ENCODE assay signal across 16 cellular contexts in the genomic region with DNA sequence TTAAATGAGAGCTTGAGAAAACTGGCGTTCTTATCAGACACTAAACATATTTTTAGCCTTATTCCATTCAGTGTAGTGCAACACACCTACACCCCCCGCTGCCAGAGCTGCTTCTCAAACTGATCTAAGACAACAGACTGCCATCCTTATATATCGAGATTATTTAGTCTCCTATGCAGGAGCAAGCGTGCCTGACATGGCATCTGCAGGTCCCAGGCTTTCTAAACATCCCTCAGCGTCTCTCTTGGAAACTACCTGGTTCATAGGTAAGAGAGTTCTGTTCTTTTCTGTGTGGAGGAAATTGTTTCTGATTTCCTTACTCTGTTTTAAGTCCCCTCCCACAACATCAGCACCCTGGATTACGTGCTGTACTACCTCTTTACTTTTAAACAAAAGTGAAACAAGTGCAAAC.
DNase-seq lines count a peak whose midpoint lies in the region; ATAC-seq and TF ChIP-seq lines count a peak whose summit lies in the region.
"Had no signal": no experiment of that assay in that cellular context is flagged by ENCODE, and none has a peak within 500 bp of the region (broad histone marks: within the 10 kb centered on the region; RNA-seq: fewer than 3 reads in every experiment).

No MANE protein-coding gene starts in this region.

- H3K4me1 Mint-ChIP-seq in Calu3 (ENCODE audit: low read depth, unreplicated experiment), result peaks cover 37% of the 10 kb centered on the region
- peaks cover 20% of the 10 kb centered on the region for H3K4me1 Mint-ChIP-seq in nephron
- no peaks in the 10 kb centered on the region for H3K4me1 Mint-ChIP-seq in stimulated activated memory B cell treated with anti-CD40 and anti-IgM and Interleukin-4, amounts not matched to agents 10 μg/mL and 1 μg/mL and 100 μg/mL, for 72 hours

- H3K36me3 ChIP-seq in colonic mucosa (no peaks in the 10 kb centered on the region), Karpas-422 (ENCODE audit: insufficient read depth, low read length) (no peaks in the 10 kb centered on the region), WERI-Rb-1 (no peaks in the 10 kb centered on the region)
- H3K36me3 ChIP-seq: heart right ventricle, SJCRH30 had no signal

- TF ChIP-seq CTCF in Calu3 (IDR thresholded peaks at IDR 0.05; ENCODE audit: unreplicated experiment) (no peak), colonic mucosa (IDR thresholded peaks at IDR 0.05) (no peak), nephron (IDR thresholded peaks at IDR 0.05; ENCODE audit: unreplicated experiment in 3 of 3) (no peak), WERI-Rb-1 (IDR thresholded peaks at IDR 0.05; ENCODE audit: low read depth, low read length) (no peak)

- H3K9me3 ChIP-seq in colonic mucosa (no peaks in the 10 kb centered on the region), Karpas-422 (ENCODE audit: low read length) (no peaks in the 10 kb centered on the region), WERI-Rb-1 (ENCODE audit: severe bottlenecking) (no peaks in the 10 kb centered on the region)
- H3K9me3 ChIP-seq: heart right ventricle, psoas muscle, SJCRH30 had no signal

- no peaks in the 10 kb centered on the region for H4K20me1 ChIP-seq in Karpas-422 (ENCODE audit: insufficient read depth, low read depth, low read length)

- H3K9me3 Mint-ChIP-seq in Calu3 (ENCODE audit: low read depth, unreplicated experiment) (no peaks in the 10 kb centered on the region), nephron (no peaks in the 10 kb centered on the region)
- H3K9me3 Mint-ChIP-seq in stimulated activated memory B cell treated with anti-CD40 and anti-IgM and Interleukin-4, amounts not matched to agents 10 μg/mL and 1 μg/mL and 100 μg/mL, for 72 hours, result no peaks in the 10 kb centered on the region
- H3K9me3 Mint-ChIP-seq: activated CD4-positive, alpha-beta memory T cell treated with anti-CD3 and anti-CD28 coated beads, Interleukin-2, amount 10 ng/mL, durations not matched to agents 7 days and 5 days; activated T-helper 1 cell treated with anti-CD3 and anti-CD28 coated beads, Interleukin-12 subunit alpha, Interleukin-12 subunit beta, Interleukin-2, Interleukin-4 antibody, amounts not matched to agents 30 ng/mL and 10 ng/mL and 1 ng/mL, durations not matched to agents 14 hours and 24 hours and 36 hours had no signal

- H3K4me3 ChIP-seq in colonic mucosa (peak overlapping the region; percentile 5), Karpas-422 (ENCODE audit: low read length) (no peak overlapping the region), WERI-Rb-1 (ENCODE audit: low read depth, low read length) (no peak overlapping the region)
- H3K4me3 ChIP-seq: heart right ventricle, psoas muscle, SJCRH30 had no signal

- H3K9ac ChIP-seq in colonic mucosa (ENCODE audit: low read depth in 2 of 2, low read length in 2 of 2), result no peak overlapping the region
- H3K9ac ChIP-seq in Karpas-422 (ENCODE audit: low read length), result no peak overlapping the region

- DNase-seq in Calu3, result peak; percentile 58
- peak; percentile 21 for DNase-seq in M059J (ENCODE audit: low read depth)
- DNase-seq in colonic mucosa, result peak; percentile 35
- DNase-seq in HEK293T (ENCODE audit: extremely low spot score), result no peak
- no peak for DNase-seq in Karpas-422
- no peak for DNase-seq in WERI-Rb-1
- DNase-seq: activated CD4-positive, alpha-beta memory T cell treated with anti-CD3 and anti-CD28 coated beads, Interleukin-2, amount 10 ng/mL, durations not matched to agents 7 days and 5 days; heart right ventricle; NCI-H187 treated with DMSO at 0.1 percent for 48 hours; NK-92 treated with Interleukin-12 subunit alpha and Interleukin-12 subunit beta, amount 100 ng/mL, for 24 hours; psoas muscle; SJCRH30; T1000 had no signal

- H3K4me1 ChIP-seq in colonic mucosa, result no peaks in the 10 kb centered on the region
- peaks cover 16% of the 10 kb centered on the region for H3K4me1 ChIP-seq in Karpas-422 (ENCODE audit: low read length)
- H3K4me1 ChIP-seq: heart right ventricle, psoas muscle, SJCRH30 had no signal

- no peaks in the 10 kb centered on the region for H3K79me2 ChIP-seq in Karpas-422 (ENCODE audit: low read length)

- H3K36me3 Mint-ChIP-seq in Calu3 (ENCODE audit: insufficient read depth, unreplicated experiment) (peaks cover 53% of the 10 kb centered on the region), nephron (ENCODE audit: low read depth) (no peaks in the 10 kb centered on the region)
- H3K36me3 Mint-ChIP-seq in stimulated activated memory B cell treated with anti-CD40 and anti-IgM and Interleukin-4, amounts not matched to agents 10 μg/mL and 1 μg/mL and 100 μg/mL, for 72 hours, result no peaks in the 10 kb centered on the region

- no TSS peak for BruUV-seq in Calu3 (replicated peaks; lab: Mats Ljungman, UMichigan)

- H3K27me3 Mint-ChIP-seq in Calu3 (ENCODE audit: unreplicated experiment), result no peaks in the 10 kb centered on the region
- no peaks in the 10 kb centered on the region for H3K27me3 Mint-ChIP-seq in nephron (ENCODE audit: low read depth)
- peaks cover 36% of the 10 kb centered on the region for H3K27me3 Mint-ChIP-seq in stimulated activated memory B cell treated with anti-CD40 and anti-IgM and Interleukin-4, amounts not matched to agents 10 μg/mL and 1 μg/mL and 100 μg/mL, for 72 hours

- no peak overlapping the region for H3K4me2 ChIP-seq in Karpas-422 (ENCODE audit: low read depth, low read length, poor library complexity, severe bottlenecking)

- peak overlapping the region; percentile 88 for H3K27ac Mint-ChIP-seq in Calu3 (ENCODE audit: unreplicated experiment)
- H3K27ac Mint-ChIP-seq in nephron, result peak overlapping the region in 1 of 3 experiments; percentile 88
- H3K27ac Mint-ChIP-seq in stimulated activated memory B cell treated with anti-CD40 and anti-IgM and Interleukin-4, amounts not matched to agents 10 μg/mL and 1 μg/mL and 100 μg/mL, for 72 hours, result no peak overlapping the region
- H3K27ac Mint-ChIP-seq: activated CD4-positive, alpha-beta memory T cell treated with anti-CD3 and anti-CD28 coated beads, Interleukin-2, amount 10 ng/mL, durations not matched to agents 7 days and 5 days; activated T-helper 1 cell treated with anti-CD3 and anti-CD28 coated beads, Interleukin-12 subunit alpha, Interleukin-12 subunit beta, Interleukin-2, Interleukin-4 antibody, amounts not matched to agents 30 ng/mL and 10 ng/mL and 1 ng/mL, durations not matched to agents 14 hours and 24 hours and 36 hours had no signal

- H2AFZ ChIP-seq in Karpas-422 (ENCODE audit: low read length), result no peak overlapping the region

- CTCF ChIA-PET in Calu3 (lab: Charles Lee) (no interaction called here), HEK293T (lab: Yijun Ruan, JAX) (interaction anchor here (1.2 kb wide), 1 partner anchor 21 kb away, joined by 4 read pairs; no protein-coding TSS in a partner anchor)

- no peak for ATAC-seq in stimulated activated memory B cell treated with anti-CD40 and anti-IgM and Interleukin-4, amounts not matched to agents 10 μg/mL and 1 μg/mL and 100 μg/mL, for 72 hours
- ATAC-seq: heart right ventricle, psoas muscle had no signal

- H3K9me2 ChIP-seq in Karpas-422 (replicated peaks; ENCODE audit: insufficient read depth, low read length), result no peaks in the 10 kb centered on the region

- intact Hi-C loops in Calu3 (cut with micrococcal nuclease; ENCODE audit: unreplicated experiment), result loop anchor here (2.0 to 5.0 kb wide), 2 partner anchors 62 to 403 kb away; a partner anchor contains a TSS
- intact Hi-C loops in colonic mucosa (cut with DNase I), result no loop called here

- no peaks in the 10 kb centered on the region for H3K27me3 ChIP-seq in colonic mucosa
- H3K27me3 ChIP-seq in Karpas-422 (ENCODE audit: low read length), result no peaks in the 10 kb centered on the region
- no peaks in the 10 kb centered on the region for H3K27me3 ChIP-seq in WERI-Rb-1 (ENCODE audit: insufficient read depth, low read depth, severe bottlenecking)
- H3K27me3 ChIP-seq: SJCRH30 had no signal

- peak overlapping the region; percentile 12 for H3K27ac ChIP-seq in colonic mucosa
- no peak overlapping the region for H3K27ac ChIP-seq in Karpas-422 (ENCODE audit: low read length)
- no peak overlapping the region for H3K27ac ChIP-seq in WERI-Rb-1
- H3K27ac ChIP-seq: heart right ventricle, psoas muscle, SJCRH30 had no signal

- POLR2A ChIA-PET in HEK293T (lab: Yijun Ruan, JAX), result no interaction called here

- H3K4me3 Mint-ChIP-seq in Calu3 (ENCODE audit: low read depth, unreplicated experiment) (peak overlapping the region; percentile 80), nephron (peak overlapping the region; percentile 31 to 45 (median 45))
- no peak overlapping the region for H3K4me3 Mint-ChIP-seq in stimulated activated memory B cell treated with anti-CD40 and anti-IgM and Interleukin-4, amounts not matched to agents 10 μg/mL and 1 μg/mL and 100 μg/mL, for 72 hours
- H3K4me3 Mint-ChIP-seq: activated CD4-positive, alpha-beta memory T cell treated with anti-CD3 and anti-CD28 coated beads, Interleukin-2, amount 10 ng/mL, durations not matched to agents 7 days and 5 days; activated T-helper 1 cell treated with anti-CD3 and anti-CD28 coated beads, Interleukin-12 subunit alpha, Interleukin-12 subunit beta, Interleukin-2, Interleukin-4 antibody, amounts not matched to agents 30 ng/mL and 10 ng/mL and 1 ng/mL, durations not matched to agents 14 hours and 24 hours and 36 hours had no signal

TF ChIP-seq in HEK293T, 16 proteins besides CTCF, POLR2A, EP300 and RAD21:
- no peak for TF ChIP-seq FOXK2 (IDR thresholded peaks at IDR 0.05)
- TF ChIP-seq SP1 (IDR thresholded peaks at IDR 0.05), result no peak
- no peak for TF ChIP-seq ZNF384 (IDR thresholded peaks at IDR 0.05)

Comparison
In these comparisons a context has a peak if more than half of its experiments do, and no peak if none do; other contexts are left out.
1. DNase-seq: peak in Calu3 (single experiment), M059J (single experiment) and colonic mucosa (single experiment); none in HEK293T (single experiment), Karpas-422 (single experiment) and WERI-Rb-1 (single experiment).